Comparison of ENCODE assay signal across 3 cellular contexts in the genomic region with DNA sequence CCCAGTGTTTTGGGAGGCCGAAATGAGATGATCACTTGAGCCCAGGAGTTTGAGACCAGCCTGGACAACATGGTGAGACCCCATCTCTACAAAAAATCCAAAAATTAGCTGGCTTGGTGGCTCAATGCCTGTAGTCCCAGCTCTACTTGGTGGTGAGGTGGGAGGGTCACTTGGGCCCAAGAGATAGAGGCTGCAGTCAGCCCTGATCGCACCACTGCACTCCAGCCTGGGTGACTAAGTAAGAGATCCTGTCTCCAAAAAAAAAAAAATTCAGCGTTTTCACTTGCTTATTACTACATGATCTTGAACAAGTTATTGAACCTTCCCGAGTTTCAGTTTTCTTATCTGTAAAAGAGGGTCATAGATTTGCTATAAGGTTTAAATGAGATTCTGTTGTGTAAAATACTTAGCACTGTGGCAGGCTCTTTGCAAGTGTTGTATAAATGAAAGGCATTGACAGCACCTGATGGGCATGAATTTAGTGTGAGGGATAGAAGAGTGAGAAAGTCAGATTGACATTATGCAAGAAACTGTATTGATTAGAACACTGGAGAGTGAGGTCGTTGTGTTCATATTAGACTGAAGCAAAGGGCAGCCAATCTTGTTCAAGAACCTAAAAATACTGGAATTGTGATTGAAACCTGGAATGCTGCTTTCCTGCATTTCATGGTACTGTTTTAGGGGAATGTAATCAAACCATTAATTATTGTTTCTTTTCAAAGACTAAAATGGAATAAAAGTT.
A peak's percentile ranks its signal among the peaks of the same experiment; 100 is the strongest.
TF ChIP-seq lines count a peak whose summit lies in the region.

No MANE protein-coding gene starts in this region.

TF ChIP-seq in IMR-90, 13 proteins besides CTCF, POLR2A, EP300 and RAD21:
- TF ChIP-seq MAFK (IDR thresholded peaks at IDR 0.05; ENCODE audit: low read depth, low read length): no peak
- TF ChIP-seq NFE2L2 (IDR thresholded peaks at IDR 0.05; ENCODE audit: low read depth, low read length): no peak
- TF ChIP-seq RFX5 (IDR thresholded peaks at IDR 0.05; ENCODE audit: low read depth, low read length): no peak
- TF ChIP-seq BHLHE40 (IDR thresholded peaks at IDR 0.05; ENCODE audit: low read depth, low read length): no peak
- TF ChIP-seq CHD1 (IDR thresholded peaks at IDR 0.05; ENCODE audit: low read depth, low read length): no peak
- TF ChIP-seq, protein P1, sequence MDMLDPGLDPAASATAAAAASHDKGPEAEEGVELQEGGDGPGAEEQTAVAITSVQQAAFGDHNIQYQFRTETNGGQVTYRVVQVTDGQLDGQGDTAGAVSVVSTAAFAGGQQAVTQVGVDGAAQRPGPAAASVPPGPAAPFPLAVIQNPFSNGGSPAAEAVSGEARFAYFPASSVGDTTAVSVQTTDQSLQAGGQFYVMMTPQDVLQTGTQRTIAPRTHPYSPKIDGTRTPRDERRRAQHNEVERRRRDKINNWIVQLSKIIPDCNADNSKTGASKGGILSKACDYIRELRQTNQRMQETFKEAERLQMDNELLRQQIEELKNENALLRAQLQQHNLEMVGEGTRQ (IDR thresholded peaks at IDR 0.05; ENCODE audit: low read depth, low read length): no peak
- TF ChIP-seq SMC3 (IDR thresholded peaks at IDR 0.05; ENCODE audit: low read depth, low read length): no peak
- no peak for TF ChIP-seq FOS (IDR thresholded peaks at IDR 0.05; ENCODE audit: low read depth, low read length)
- no peak for TF ChIP-seq MAZ (IDR thresholded peaks at IDR 0.05; ENCODE audit: borderline replicate concordance, low read depth, low read length)
- TF ChIP-seq RCOR1 (IDR thresholded peaks at IDR 0.05; ENCODE audit: insufficient replicate concordance, low read length): no peak
- TF ChIP-seq MXI1 (IDR thresholded peaks at IDR 0.05; ENCODE audit: borderline replicate concordance, low read depth, low read length): no peak
- TF ChIP-seq, protein P2, sequence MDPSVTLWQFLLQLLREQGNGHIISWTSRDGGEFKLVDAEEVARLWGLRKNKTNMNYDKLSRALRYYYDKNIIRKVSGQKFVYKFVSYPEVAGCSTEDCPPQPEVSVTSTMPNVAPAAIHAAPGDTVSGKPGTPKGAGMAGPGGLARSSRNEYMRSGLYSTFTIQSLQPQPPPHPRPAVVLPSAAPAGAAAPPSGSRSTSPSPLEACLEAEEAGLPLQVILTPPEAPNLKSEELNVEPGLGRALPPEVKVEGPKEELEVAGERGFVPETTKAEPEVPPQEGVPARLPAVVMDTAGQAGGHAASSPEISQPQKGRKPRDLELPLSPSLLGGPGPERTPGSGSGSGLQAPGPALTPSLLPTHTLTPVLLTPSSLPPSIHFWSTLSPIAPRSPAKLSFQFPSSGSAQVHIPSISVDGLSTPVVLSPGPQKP (IDR thresholded peaks at IDR 0.05; ENCODE audit: borderline replicate concordance, low read depth, low read length): no peak
- TF ChIP-seq CEBPB (IDR thresholded peaks at IDR 0.05; ENCODE audit: low read depth, low read length): no peak

TF ChIP-seq in K562, 482 proteins besides CTCF, POLR2A, EP300 and RAD21 (continues in another document):
- TF ChIP-seq DMBX1 (CRISPR knock-in tag; IDR thresholded peaks at IDR 0.05; ENCODE audit: borderline replicate concordance) (no peak), NRF1 (conservative IDR thresholded peaks at IDR 0.05 in 1 of 2, IDR thresholded peaks at IDR 0.05 in 1 of 2) (no peak), PHB (CRISPR knock-in tag; IDR thresholded peaks at IDR 0.05) (no peak), NFRKB (IDR thresholded peaks at IDR 0.05; ENCODE audit: low read depth) (no peak), ZNF76 (CRISPR knock-in tag; IDR thresholded peaks at IDR 0.05; ENCODE audit: borderline replicate concordance) (no peak), GATA2 (CRISPR knock-in tag; IDR thresholded peaks at IDR 0.05) (no peak), FIP1L1 (IDR thresholded peaks at IDR 0.05; ENCODE audit: low read depth, low read length, poor library complexity, severe bottlenecking) (no peak), SMARCA5 (IDR thresholded peaks at IDR 0.05) (no peak), WHSC1 (IDR thresholded peaks at IDR 0.05; ENCODE audit: low read length) (no peak), SETDB1 (IDR thresholded peaks at IDR 0.05; ENCODE audit: low read length) (no peak)
- TF ChIP-seq, protein P3, sequence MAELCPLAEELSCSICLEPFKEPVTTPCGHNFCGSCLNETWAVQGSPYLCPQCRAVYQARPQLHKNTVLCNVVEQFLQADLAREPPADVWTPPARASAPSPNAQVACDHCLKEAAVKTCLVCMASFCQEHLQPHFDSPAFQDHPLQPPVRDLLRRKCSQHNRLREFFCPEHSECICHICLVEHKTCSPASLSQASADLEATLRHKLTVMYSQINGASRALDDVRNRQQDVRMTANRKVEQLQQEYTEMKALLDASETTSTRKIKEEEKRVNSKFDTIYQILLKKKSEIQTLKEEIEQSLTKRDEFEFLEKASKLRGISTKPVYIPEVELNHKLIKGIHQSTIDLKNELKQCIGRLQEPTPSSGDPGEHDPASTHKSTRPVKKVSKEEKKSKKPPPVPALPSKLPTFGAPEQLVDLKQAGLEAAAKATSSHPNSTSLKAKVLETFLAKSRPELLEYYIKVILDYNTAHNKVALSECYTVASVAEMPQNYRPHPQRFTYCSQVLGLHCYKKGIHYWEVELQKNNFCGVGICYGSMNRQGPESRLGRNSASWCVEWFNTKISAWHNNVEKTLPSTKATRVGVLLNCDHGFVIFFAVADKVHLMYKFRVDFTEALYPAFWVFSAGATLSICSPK (IDR thresholded peaks at IDR 0.05; ENCODE audit: borderline replicate concordance): no peak
- TF ChIP-seq, protein P4, sequence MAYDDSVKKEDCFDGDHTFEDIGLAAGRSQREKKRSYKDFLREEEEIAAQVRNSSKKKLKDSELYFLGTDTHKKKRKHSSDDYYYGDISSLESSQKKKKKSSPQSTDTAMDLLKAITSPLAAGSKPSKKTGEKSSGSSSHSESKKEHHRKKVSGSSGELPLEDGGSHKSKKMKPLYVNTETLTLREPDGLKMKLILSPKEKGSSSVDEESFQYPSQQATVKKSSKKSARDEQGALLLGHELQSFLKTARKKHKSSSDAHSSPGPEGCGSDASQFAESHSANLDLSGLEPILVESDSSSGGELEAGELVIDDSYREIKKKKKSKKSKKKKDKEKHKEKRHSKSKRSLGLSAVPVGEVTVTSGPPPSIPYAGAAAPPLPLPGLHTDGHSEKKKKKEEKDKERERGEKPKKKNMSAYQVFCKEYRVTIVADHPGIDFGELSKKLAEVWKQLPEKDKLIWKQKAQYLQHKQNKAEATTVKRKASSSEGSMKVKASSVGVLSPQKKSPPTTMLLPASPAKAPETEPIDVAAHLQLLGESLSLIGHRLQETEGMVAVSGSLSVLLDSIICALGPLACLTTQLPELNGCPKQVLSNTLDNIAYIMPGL (CRISPR knock-in tag; IDR thresholded peaks at IDR 0.05): no peak
- TF ChIP-seq, protein P5, sequence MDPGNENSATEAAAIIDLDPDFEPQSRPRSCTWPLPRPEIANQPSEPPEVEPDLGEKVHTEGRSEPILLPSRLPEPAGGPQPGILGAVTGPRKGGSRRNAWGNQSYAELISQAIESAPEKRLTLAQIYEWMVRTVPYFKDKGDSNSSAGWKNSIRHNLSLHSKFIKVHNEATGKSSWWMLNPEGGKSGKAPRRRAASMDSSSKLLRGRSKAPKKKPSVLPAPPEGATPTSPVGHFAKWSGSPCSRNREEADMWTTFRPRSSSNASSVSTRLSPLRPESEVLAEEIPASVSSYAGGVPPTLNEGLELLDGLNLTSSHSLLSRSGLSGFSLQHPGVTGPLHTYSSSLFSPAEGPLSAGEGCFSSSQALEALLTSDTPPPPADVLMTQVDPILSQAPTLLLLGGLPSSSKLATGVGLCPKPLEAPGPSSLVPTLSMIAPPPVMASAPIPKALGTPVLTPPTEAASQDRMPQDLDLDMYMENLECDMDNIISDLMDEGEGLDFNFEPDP (CRISPR knock-in tag; IDR thresholded peaks at IDR 0.05): no peak
- TF ChIP-seq, protein P6, sequence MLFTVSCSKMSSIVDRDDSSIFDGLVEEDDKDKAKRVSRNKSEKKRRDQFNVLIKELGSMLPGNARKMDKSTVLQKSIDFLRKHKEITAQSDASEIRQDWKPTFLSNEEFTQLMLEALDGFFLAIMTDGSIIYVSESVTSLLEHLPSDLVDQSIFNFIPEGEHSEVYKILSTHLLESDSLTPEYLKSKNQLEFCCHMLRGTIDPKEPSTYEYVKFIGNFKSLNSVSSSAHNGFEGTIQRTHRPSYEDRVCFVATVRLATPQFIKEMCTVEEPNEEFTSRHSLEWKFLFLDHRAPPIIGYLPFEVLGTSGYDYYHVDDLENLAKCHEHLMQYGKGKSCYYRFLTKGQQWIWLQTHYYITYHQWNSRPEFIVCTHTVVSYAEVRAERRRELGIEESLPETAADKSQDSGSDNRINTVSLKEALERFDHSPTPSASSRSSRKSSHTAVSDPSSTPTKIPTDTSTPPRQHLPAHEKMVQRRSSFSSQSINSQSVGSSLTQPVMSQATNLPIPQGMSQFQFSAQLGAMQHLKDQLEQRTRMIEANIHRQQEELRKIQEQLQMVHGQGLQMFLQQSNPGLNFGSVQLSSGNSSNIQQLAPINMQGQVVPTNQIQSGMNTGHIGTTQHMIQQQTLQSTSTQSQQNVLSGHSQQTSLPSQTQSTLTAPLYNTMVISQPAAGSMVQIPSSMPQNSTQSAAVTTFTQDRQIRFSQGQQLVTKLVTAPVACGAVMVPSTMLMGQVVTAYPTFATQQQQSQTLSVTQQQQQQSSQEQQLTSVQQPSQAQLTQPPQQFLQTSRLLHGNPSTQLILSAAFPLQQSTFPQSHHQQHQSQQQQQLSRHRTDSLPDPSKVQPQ (CRISPR knock-in tag; IDR thresholded peaks at IDR 0.05; ENCODE audit: borderline replicate concordance): no peak

TF ChIP-seq in HepG2, 621 proteins besides CTCF, POLR2A, EP300 and RAD21 (continues in another document):
- TF ChIP-seq ZNF441 (CRISPR knock-in tag; IDR thresholded peaks at IDR 0.05; ENCODE audit: borderline replicate concordance) (no peak), ZNF549 (CRISPR knock-in tag; IDR thresholded peaks at IDR 0.05) (no peak), KLF9 (CRISPR knock-in tag; IDR thresholded peaks at IDR 0.05; ENCODE audit: low read depth) (no peak), ZFP82 (CRISPR knock-in tag; IDR thresholded peaks at IDR 0.05; ENCODE audit: borderline replicate concordance) (no peak), CBX1 (IDR thresholded peaks at IDR 0.05; ENCODE audit: low read depth) (no peak), ZNF234 (CRISPR knock-in tag; conservative IDR thresholded peaks at IDR 0.05) (no peak), NRL (CRISPR knock-in tag; IDR thresholded peaks at IDR 0.05; ENCODE audit: borderline replicate concordance) (no peak), FOXP1 (IDR thresholded peaks at IDR 0.05) (no peak), FOXP1 (CRISPR knock-in tag; IDR thresholded peaks at IDR 0.05) (no peak), POGZ (CRISPR knock-in tag; IDR thresholded peaks at IDR 0.05) (no peak), ZNF615 (CRISPR knock-in tag; IDR thresholded peaks at IDR 0.05; ENCODE audit: borderline replicate concordance) (no peak), ATAD3A (CRISPR knock-in tag; IDR thresholded peaks at IDR 0.05) (no peak), ZFP90 (CRISPR knock-in tag; IDR thresholded peaks at IDR 0.05; ENCODE audit: borderline replicate concordance) (no peak), ZNF768 (CRISPR knock-in tag; IDR thresholded peaks at IDR 0.05) (no peak), ZNF329 (CRISPR knock-in tag; IDR thresholded peaks at IDR 0.05; ENCODE audit: low read depth) (no peak), TCF12 (IDR thresholded peaks at IDR 0.05) (no peak), TCF12 (CRISPR knock-in tag; IDR thresholded peaks at IDR 0.05) (no peak), POLR2G (IDR thresholded peaks at IDR 0.05; ENCODE audit: low read depth, low read length) (0 out of 2 replicates have a peak, but pooled peaks have one; percentile 18), CEBPG (CRISPR knock-in tag; IDR thresholded peaks at IDR 0.05) (0 out of 2 replicates have a peak, but pooled peaks have one; percentile 24)
- TF ChIP-seq, protein P7, sequence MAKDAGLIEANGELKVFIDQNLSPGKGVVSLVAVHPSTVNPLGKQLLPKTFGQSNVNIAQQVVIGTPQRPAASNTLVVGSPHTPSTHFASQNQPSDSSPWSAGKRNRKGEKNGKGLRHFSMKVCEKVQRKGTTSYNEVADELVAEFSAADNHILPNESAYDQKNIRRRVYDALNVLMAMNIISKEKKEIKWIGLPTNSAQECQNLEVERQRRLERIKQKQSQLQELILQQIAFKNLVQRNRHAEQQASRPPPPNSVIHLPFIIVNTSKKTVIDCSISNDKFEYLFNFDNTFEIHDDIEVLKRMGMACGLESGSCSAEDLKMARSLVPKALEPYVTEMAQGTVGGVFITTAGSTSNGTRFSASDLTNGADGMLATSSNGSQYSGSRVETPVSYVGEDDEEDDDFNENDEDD (CRISPR knock-in tag; IDR thresholded peaks at IDR 0.05; ENCODE audit: borderline replicate concordance): no peak
- TF ChIP-seq, protein P8, sequence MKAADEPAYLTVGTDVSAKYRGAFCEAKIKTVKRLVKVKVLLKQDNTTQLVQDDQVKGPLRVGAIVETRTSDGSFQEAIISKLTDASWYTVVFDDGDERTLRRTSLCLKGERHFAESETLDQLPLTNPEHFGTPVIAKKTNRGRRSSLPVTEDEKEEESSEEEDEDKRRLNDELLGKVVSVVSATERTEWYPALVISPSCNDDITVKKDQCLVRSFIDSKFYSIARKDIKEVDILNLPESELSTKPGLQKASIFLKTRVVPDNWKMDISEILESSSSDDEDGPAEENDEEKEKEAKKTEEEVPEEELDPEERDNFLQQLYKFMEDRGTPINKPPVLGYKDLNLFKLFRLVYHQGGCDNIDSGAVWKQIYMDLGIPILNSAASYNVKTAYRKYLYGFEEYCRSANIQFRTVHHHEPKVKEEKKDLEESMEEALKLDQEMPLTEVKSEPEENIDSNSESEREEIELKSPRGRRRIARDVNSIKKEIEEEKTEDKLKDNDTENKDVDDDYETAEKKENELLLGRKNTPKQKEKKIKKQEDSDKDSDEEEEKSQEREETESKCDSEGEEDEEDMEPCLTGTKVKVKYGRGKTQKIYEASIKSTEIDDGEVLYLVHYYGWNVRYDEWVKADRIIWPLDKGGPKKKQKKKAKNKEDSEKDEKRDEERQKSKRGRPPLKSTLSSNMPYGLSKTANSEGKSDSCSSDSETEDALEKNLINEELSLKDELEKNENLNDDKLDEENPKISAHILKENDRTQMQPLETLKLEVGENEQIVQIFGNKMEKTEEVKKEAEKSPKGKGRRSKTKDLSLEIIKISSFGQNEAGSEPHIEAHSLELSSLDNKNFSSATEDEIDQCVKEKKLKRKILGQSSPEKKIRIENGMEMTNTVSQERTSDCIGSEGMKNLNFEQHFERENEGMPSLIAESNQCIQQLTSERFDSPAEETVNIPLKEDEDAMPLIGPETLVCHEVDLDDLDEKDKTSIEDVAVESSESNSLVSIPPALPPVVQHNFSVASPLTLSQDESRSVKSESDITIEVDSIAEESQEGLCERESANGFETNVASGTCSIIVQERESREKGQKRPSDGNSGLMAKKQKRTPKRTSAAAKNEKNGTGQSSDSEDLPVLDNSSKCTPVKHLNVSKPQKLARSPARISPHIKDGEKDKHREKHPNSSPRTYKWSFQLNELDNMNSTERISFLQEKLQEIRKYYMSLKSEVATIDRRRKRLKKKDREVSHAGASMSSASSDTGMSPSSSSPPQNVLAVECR (CRISPR knock-in tag; IDR thresholded peaks at IDR 0.05; ENCODE audit: borderline replicate concordance): no peak
- TF ChIP-seq, protein P9, sequence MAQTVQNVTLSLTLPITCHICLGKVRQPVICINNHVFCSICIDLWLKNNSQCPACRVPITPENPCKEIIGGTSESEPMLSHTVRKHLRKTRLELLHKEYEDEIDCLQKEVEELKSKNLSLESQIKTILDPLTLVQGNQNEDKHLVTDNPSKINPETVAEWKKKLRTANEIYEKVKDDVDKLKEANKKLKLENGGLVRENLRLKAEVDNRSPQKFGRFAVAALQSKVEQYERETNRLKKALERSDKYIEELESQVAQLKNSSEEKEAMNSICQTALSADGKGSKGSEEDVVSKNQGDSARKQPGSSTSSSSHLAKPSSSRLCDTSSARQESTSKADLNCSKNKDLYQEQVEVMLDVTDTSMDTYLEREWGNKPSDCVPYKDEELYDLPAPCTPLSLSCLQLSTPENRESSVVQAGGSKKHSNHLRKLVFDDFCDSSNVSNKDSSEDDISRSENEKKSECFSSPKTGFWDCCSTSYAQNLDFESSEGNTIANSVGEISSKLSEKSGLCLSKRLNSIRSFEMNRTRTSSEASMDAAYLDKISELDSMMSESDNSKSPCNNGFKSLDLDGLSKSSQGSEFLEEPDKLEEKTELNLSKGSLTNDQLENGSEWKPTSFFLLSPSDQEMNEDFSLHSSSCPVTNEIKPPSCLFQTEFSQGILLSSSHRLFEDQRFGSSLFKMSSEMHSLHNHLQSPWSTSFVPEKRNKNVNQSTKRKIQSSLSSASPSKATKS (CRISPR knock-in tag; IDR thresholded peaks at IDR 0.05): no peak
